28 cellular contexts compared by ENCODE assay signal in genomic region chr14:95285566-95285965, GRCh38.
"Had no signal": no experiment of that assay in that cellular context is flagged by ENCODE, and none has a peak within 500 bp of the region (broad histone marks: within the 10 kb centered on the region; RNA-seq: fewer than 3 reads in every experiment).

No MANE protein-coding gene starts in this region.

- H3K4me3 Mint-ChIP-seq: dendritic cell treated with granulocyte-macrophage colony-stimulating factor and Interleukin-4, amounts not matched to agents 40 ng/mL and 50 ng/mL, for 4 days; natural killer cell; stimulated activated effector memory CD8-positive, alpha-beta T cell treated with anti-CD3 and anti-CD28 coated beads, Interleukin-12 subunit alpha, Interleukin-12 subunit beta, amount 100 ng/mL, for 72 hours had no signal

- H3K27me3 ChIP-seq: heart left ventricle, hepatocyte, ovary, stomach, thyroid gland had no signal

- H3K4me1 ChIP-seq: foreskin keratinocyte had no signal

- H3K9me3 ChIP-seq: esophagus muscularis mucosa, gastroesophageal sphincter, heart left ventricle, ovary, psoas muscle, stomach, thyroid gland had no signal

- H3K27me3 Mint-ChIP-seq: dendritic cell treated with granulocyte-macrophage colony-stimulating factor and Interleukin-4, amounts not matched to agents 40 ng/mL and 50 ng/mL, for 4 days had no signal

- H3K36me3 ChIP-seq: esophagus muscularis mucosa, gastroesophageal sphincter, heart left ventricle, ovary, stomach, thyroid gland had no signal

- H3K4me3 ChIP-seq: esophagus muscularis mucosa, gastroesophageal sphincter, heart left ventricle, hepatocyte, lung, ovary, psoas muscle, skin epidermis, stomach, thyroid gland had no signal

- ATAC-seq: foreskin keratinocyte; gastroesophageal sphincter; heart left ventricle; natural killer cell; psoas muscle; right cardiac atrium; stimulated activated effector memory CD8-positive, alpha-beta T cell treated with anti-CD3 and anti-CD28 coated beads, Interleukin-12 subunit alpha, Interleukin-12 subunit beta, amount 100 ng/mL, for 72 hours had no signal

- FAIRE-seq: colon, endothelial cell of umbilical vein had no signal

- H3K27ac ChIP-seq: esophagus muscularis mucosa, foreskin keratinocyte, gastroesophageal sphincter, heart left ventricle, hepatocyte, ovary, psoas muscle, skin epidermis, stomach, thyroid gland had no signal

- H3K36me3 Mint-ChIP-seq: natural killer cell; stimulated activated effector memory CD8-positive, alpha-beta T cell treated with anti-CD3 and anti-CD28 coated beads, Interleukin-12 subunit alpha, Interleukin-12 subunit beta, amount 100 ng/mL, for 72 hours had no signal

- H3K27ac Mint-ChIP-seq: dendritic cell treated with granulocyte-macrophage colony-stimulating factor and Interleukin-4, amounts not matched to agents 40 ng/mL and 50 ng/mL, for 4 days; natural killer cell; stimulated activated effector memory CD8-positive, alpha-beta T cell treated with anti-CD3 and anti-CD28 coated beads, Interleukin-12 subunit alpha, Interleukin-12 subunit beta, amount 100 ng/mL, for 72 hours had no signal

- H2AFZ ChIP-seq: hepatocyte had no signal

- H3K9me3 Mint-ChIP-seq: dendritic cell treated with granulocyte-macrophage colony-stimulating factor and Interleukin-4, amounts not matched to agents 40 ng/mL and 50 ng/mL, for 4 days; natural killer cell; stimulated activated effector memory CD8-positive, alpha-beta T cell treated with anti-CD3 and anti-CD28 coated beads, Interleukin-12 subunit alpha, Interleukin-12 subunit beta, amount 100 ng/mL, for 72 hours had no signal

- DNase-seq: central memory CD4-positive, alpha-beta T cell; effector CD8-positive, alpha-beta T cell; foreskin keratinocyte; kidney glomerular epithelial cell; mesenchymal stem cell; midbrain; natural killer cell; occipital lobe; ovary; posterior cingulate gyrus; psoas muscle; right cardiac atrium; stimulated activated CD4-positive, alpha-beta T cell treated with anti-CD3 and anti-CD28 coated beads, Interleukin-1b, Interleukin-23, amount 100 ng/mL, for 48 hours; stimulated activated CD4-positive, alpha-beta T cell treated with anti-CD3 and anti-CD28 coated beads, Interleukin-4, amount 100 ng/mL, for 1 hour; stimulated activated naive CD4-positive, alpha-beta T cell treated with Interleukin-2 at 50 U/mL for 16 hours; stomach; thyroid gland; trophoblast cell had no signal

- H3K4me2 ChIP-seq: hepatocyte had no signal

- H3K4me1 Mint-ChIP-seq: natural killer cell; stimulated activated effector memory CD8-positive, alpha-beta T cell treated with anti-CD3 and anti-CD28 coated beads, Interleukin-12 subunit alpha, Interleukin-12 subunit beta, amount 100 ng/mL, for 72 hours had no signal
